Comparison of ENCODE assay signal across 8 cellular contexts in the genomic region with DNA sequence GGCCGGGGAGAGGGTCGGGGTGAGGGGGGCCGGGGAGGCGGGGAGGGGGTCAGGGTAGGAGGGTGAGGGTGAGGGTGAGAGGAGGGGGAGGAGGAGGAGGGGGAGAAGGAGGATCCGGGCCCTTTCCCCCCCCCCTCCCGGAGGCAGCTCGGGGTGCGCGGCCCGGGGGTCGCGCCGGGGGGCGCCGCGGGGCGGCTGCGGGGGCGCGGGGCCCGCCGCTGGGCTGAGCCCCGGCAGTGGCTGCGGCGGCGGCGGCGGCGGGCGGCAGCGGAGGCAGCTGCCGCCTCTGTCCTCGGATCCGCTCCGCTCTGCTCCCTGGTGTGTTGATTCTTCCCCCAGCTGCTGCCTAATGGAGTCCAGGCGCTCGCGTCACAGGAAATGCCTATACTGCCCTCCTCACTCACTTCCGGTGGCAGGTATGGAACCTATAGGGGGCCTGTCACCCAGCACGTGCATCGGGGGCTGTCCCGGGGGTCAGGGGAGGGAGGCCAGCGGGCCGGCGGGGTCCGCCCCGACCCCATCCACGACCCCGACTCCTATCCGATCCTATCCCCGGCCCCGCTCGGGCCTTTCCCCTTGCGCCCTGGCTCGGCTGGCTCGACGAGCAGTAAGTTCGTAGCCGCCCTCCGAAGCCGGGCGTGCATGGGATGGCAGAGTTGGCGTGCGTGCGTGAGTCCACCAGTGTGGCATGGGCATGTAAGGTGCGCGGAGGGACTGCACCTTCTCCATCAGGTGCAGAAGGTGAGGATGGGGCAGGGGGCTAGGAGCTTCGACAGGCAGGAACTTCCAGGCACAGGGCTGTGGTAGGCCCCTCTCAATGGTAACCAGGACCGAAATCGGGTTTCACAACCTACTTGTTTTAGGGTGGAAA. TPM values are rescaled to one million over a fixed set of nuclear protein-coding genes. Genes with fewer than 3 reads are reported as not detected.
A peak's percentile ranks its signal among the peaks of the same experiment; 100 is the strongest.
DNase-seq lines count a peak whose midpoint lies in the region; ATAC-seq and TF ChIP-seq lines count a peak whose summit lies in the region.

A gene (minus strand): TSS at position 351 of the 871 bp plus-strand sequence.

- H3K27ac ChIP-seq in rectal smooth muscle tissue (ENCODE audit: low read depth, low read length), result peak within 1 kb of the TSS; percentile 93
- peak within 1 kb of the TSS; percentile 96 to 99 for H3K27ac ChIP-seq in aorta (ENCODE audit: low read depth in 1 of 2, low read length in 2 of 2)

- WGBS in aorta, 2 donors, result 1% methylated on average over 38 to 68 of the region's 70 CpGs

- H3K36me3 Mint-ChIP-seq in T-helper 2 cell treated with Interferon-gamma antibody and Interleukin-4, amounts not matched to agents 5 μg/mL and 100 μg/mL, for 36 hours (ENCODE audit: low read depth), result peaks cover 26% of the 10 kb centered on the region

- ATAC-seq in GM18505 (IDR thresholded peaks at IDR 0.05; ENCODE audit: unreplicated experiment) (peak; percentile 87), HG02884 (IDR thresholded peaks at IDR 0.05; ENCODE audit: unreplicated experiment) (peak; percentile 88), aorta (ENCODE audit: low FRiP score) (peak; percentile 85)

- no peaks in the 10 kb centered on the region for H3K9me3 ChIP-seq in aorta (ENCODE audit: control insufficient read depth, low read length)

- H3K27me3 ChIP-seq in rectal smooth muscle tissue (ENCODE audit: control insufficient read depth, insufficient read depth, low read length) (no peaks in the 10 kb centered on the region), aorta (ENCODE audit: control insufficient read depth in 1 of 2, insufficient read depth in 2 of 2, low read length in 1 of 2) (no peaks in the 10 kb centered on the region)

- no peaks in the 10 kb centered on the region for H3K36me3 ChIP-seq in rectal smooth muscle tissue (ENCODE audit: control insufficient read depth, insufficient read depth, low read length)
- no peaks in the 10 kb centered on the region for H3K36me3 ChIP-seq in aorta (ENCODE audit: control insufficient read depth in 1 of 2, insufficient read depth in 2 of 2, low read length in 1 of 2)

- H3K4me3 Mint-ChIP-seq in T-helper 2 cell treated with Interferon-gamma antibody and Interleukin-4, amounts not matched to agents 5 μg/mL and 100 μg/mL, for 36 hours, result peak within 1 kb of the TSS; percentile 91

- H3K4me3 ChIP-seq in rectal smooth muscle tissue (ENCODE audit: low read length) (peak within 1 kb of the TSS; percentile 93), aorta (ENCODE audit: low read length in 2 of 2) (peak within 1 kb of the TSS; percentile 82 to 100)

- H3K4me1 Mint-ChIP-seq in T-helper 2 cell treated with Interferon-gamma antibody and Interleukin-4, amounts not matched to agents 5 μg/mL and 100 μg/mL, for 36 hours (ENCODE audit: low read depth), result peaks cover 41% of the 10 kb centered on the region

- no peaks in the 10 kb centered on the region for H3K27me3 Mint-ChIP-seq in T-helper 2 cell treated with Interferon-gamma antibody and Interleukin-4, amounts not matched to agents 5 μg/mL and 100 μg/mL, for 36 hours (ENCODE audit: low read depth)

- peak within 1 kb of the TSS; percentile 70 for H3K9ac ChIP-seq in rectal smooth muscle tissue (ENCODE audit: low read length)

- intact Hi-C loops in aorta (cut with DNase I), result no loop called here

- H3K9me3 Mint-ChIP-seq in T-helper 2 cell treated with Interferon-gamma antibody and Interleukin-4, amounts not matched to agents 5 μg/mL and 100 μg/mL, for 36 hours, result no peaks in the 10 kb centered on the region

- peaks cover 18% of the 10 kb centered on the region for H3K4me1 ChIP-seq in rectal smooth muscle tissue (ENCODE audit: control insufficient read depth, insufficient read depth, low read length)
- H3K4me1 ChIP-seq in aorta (ENCODE audit: control insufficient read depth in 1 of 2, insufficient read depth in 2 of 2, low read length in 2 of 2), result no peaks in the 10 kb centered on the region

- peak; percentile 56 for DNase-seq in NCI-H2029 (lab: John Stamatoyannopoulos, UW)
- DNase-seq in T-helper 2 cell treated with Interferon-gamma antibody and Interleukin-4, amounts not matched to agents 5 μg/mL and 100 μg/mL, for 36 hours (ENCODE audit: low spot score), result peak; percentile 85
- DNase-seq in anterior cingulate cortex (lab: John Stamatoyannopoulos, UW), result peak; percentile 30 to 90 (median 78)
- peak; percentile 91 for DNase-seq in hepatic stellate cell (ENCODE audit: low spot score)
- DNase-seq in aorta, result peak; percentile 86 to 89

- peak within 1 kb of the TSS; percentile 91 for H3K27ac Mint-ChIP-seq in T-helper 2 cell treated with Interferon-gamma antibody and Interleukin-4, amounts not matched to agents 5 μg/mL and 100 μg/mL, for 36 hours

- TF ChIP-seq POLR2A in GM18505 (IDR thresholded peaks at IDR 0.05; ENCODE audit: borderline replicate concordance, extremely low read depth, insufficient read depth, insufficient read length), result peak; percentile 94

RNA-seq across cellular contexts. Expression of the gene that starts here (rescaled TPM):
- 10 to 100 TPM; 80.7 to 94.7 TPM for total RNA-seq in aorta
- 10 to 100 TPM; 20.2 to 34.2 TPM for polyA plus RNA-seq in aorta

Comparison
In these comparisons a context has a peak if more than half of its experiments do, and no peak if none do; other contexts are left out.
1. Peak in every context shown above with its lines: DNase-seq, ATAC-seq, H3K4me3 ChIP-seq and H3K27ac ChIP-seq.